Comparison of ENCODE assay signal across 8 cellular contexts in genomic region chr2:174593574-174594203, GRCh38. TPM values are rescaled to one million over a fixed set of nuclear protein-coding genes. Genes with fewer than 3 reads are reported as not detected.
DNase-seq lines count a peak whose midpoint lies in the region; ATAC-seq, FAIRE-seq and TF ChIP-seq lines count a peak whose summit lies in the region.

No MANE protein-coding gene starts in this region.

- H3K4me2 ChIP-seq in A549 = peak overlapping the region; percentile 26; the same call in 1 of the 3 replicates

- peak overlapping the region in 1 of 2 experiments; percentile 33; a peak in 1 of 6 replicates for H3K27ac ChIP-seq in A549

- DNase-seq in A549 (ENCODE audit: low read depth in 1 of 2, low spot score in 1 of 2) = no peak
- DNase-seq in SIG-M5 treated with dmso at 0.1 percent for 504 hours (lab: John Stamatoyannopoulos, UW; ENCODE audit: unreplicated experiment) = peak; percentile 96
- peak; percentile 41 for DNase-seq in activated naive CD8-positive, alpha-beta T cell treated with anti-CD3 and anti-CD28 coated beads, Interleukin-2, amount 50 U/mL, for 16 hours (ENCODE audit: low read depth, low spot score)
- peak; percentile 54 for DNase-seq in inferior parietal cortex (ENCODE audit: extremely low spot score)
- peak; percentile 30 to 64 for DNase-seq in stimulated activated CD4-positive, alpha-beta T cell treated with anti-CD3 and anti-CD28 coated beads, Interleukin-4, amount 100 ng/mL, for 4 hours
- DNase-seq in hippocampal formation (lab: John Stamatoyannopoulos, UW) = no peak

- TF ChIP-seq EP300 in A549 (IDR thresholded peaks at IDR 0.05) = no peak

- H3K9me3 ChIP-seq in A549 = no peaks in the 10 kb centered on the region

- WGBS in A549 (ENCODE audit: missing lambda C conversion rate) = 65% methylated on average over 6 of the region's 6 CpGs

- ATAC-seq in A549 (no peak), GM19023 (IDR thresholded peaks at IDR 0.05; ENCODE audit: unreplicated experiment) (peak; percentile 61), HG03139 (IDR thresholded peaks at IDR 0.05; ENCODE audit: unreplicated experiment) (peak; percentile 65)

- no peak for TF ChIP-seq POLR2A in A549 (IDR thresholded peaks at IDR 0.05; ENCODE audit: low read length)

- no peak for TF ChIP-seq RAD21 in A549 (conservative IDR thresholded peaks at IDR 0.05 in 1 of 2, IDR thresholded peaks at IDR 0.05 in 1 of 2)

- H3K4me1 ChIP-seq in A549 = peaks cover 22% of the 10 kb centered on the region

- no peak overlapping the region for H3K4me3 ChIP-seq in A549

- no peak for TF ChIP-seq CTCF in A549 (IDR thresholded peaks at IDR 0.05)

- CTCF ChIA-PET in A549 (lab: Yijun Ruan, JAX) = interaction anchor here (0.8 to 2.3 kb wide), 6 partner anchors 10 to 94 kb away, joined by 3 to 8 read pairs (median 3); no protein-coding TSS in a partner anchor

- POLR2A ChIA-PET in A549 (lab: Yijun Ruan, JAX) = no interaction called here

- FAIRE-seq in A549 (lab: Jason Lieb, UNC) = no peak

TF ChIP-seq in A549, 52 proteins besides CTCF, POLR2A, EP300 and RAD21:
- no peak for TF ChIP-seq ZNF302 (CRISPR knock-in tag; IDR thresholded peaks at IDR 0.05)
- no peak for TF ChIP-seq USF2 (IDR thresholded peaks at IDR 0.05)
- no peak for TF ChIP-seq JUN (IDR thresholded peaks at IDR 0.05)

RNA-seq across cellular contexts. Expression of gene WIPF1, which starts 3.9 kb away (rescaled TPM):
- 18.4 and 20.1 TPM in 2 replicates for polyA plus RNA-seq in A549 (2011; rRNA removed)
- 10.5 and 14.0 TPM in 2 replicates for polyA plus RNA-seq in A549 (2012; cell fraction: cytosol; rRNA removed)
- polyA plus RNA-seq in A549 (2012; cell fraction: nucleus; rRNA removed) = 9.9 and 11.3 TPM in 2 replicates
- 13.2 to 16.4 TPM (median 16.0 TPM) in 3 replicates for polyA plus RNA-seq in A549 (2017; fragmentation: RNase III; extraction: RNeasy Plus Mini Kit Qiagen cat#74134 plus additional on column Dnase treatment)
- polyA minus RNA-seq in A549 (2011; rRNA and poly(A)+ RNA removed) = 12.0 and 17.0 TPM in 2 replicates

Comparison
In these comparisons a context has a peak if more than half of its experiments do, and no peak if none do; other contexts are left out.
1. ATAC-seq: peak in GM19023 (single experiment) and HG03139 (single experiment); none in A549 (0 of 2).
2. DNase-seq: peak in SIG-M5 treated with dmso at 0.1 percent for 504 hours (single experiment), activated naive CD8-positive, alpha-beta T cell treated with anti-CD3 and anti-CD28 coated beads, Interleukin-2, amount 50 U/mL, for 16 hours (single experiment), inferior parietal cortex (single experiment) and stimulated activated CD4-positive, alpha-beta T cell treated with anti-CD3 and anti-CD28 coated beads, Interleukin-4, amount 100 ng/mL, for 4 hours (2 of 2); none in A549 (0 of 2) and hippocampal formation (0 of 2).